In the genomic region with DNA sequence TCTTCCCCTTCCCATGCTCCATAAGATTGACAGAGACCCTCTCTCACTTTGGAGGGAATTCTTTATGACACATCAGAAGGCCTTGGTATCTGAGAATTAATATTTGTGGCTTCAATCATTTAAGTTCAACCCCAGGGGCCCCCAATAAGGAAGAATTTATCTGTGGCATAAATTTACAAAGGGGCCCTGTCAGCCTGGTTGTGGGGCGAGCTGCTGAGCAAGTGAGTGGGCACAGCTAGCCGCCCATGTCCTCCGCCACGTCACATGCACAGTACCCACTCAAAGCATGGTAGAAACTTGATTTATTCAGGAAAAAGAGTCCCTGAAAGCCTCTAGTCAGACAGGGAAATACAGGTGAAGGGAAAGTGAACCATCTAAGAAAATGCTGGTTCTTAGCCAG, we compare ENCODE assay signal across 29 cellular contexts. TPM values are rescaled to one million over a fixed set of nuclear protein-coding genes. Genes with fewer than 3 reads are reported as not detected.
"Had no signal": no experiment of that assay in that cellular context is flagged by ENCODE, and none has a peak within 500 bp of the region (broad histone marks: within the 10 kb centered on the region; RNA-seq: fewer than 3 reads in every experiment).

No MANE protein-coding gene starts in this region.

- H3K36me3 ChIP-seq: gastrocnemius medialis, uterus had no signal

- H3K4me1 Mint-ChIP-seq: stimulated activated naive B cell treated with anti-CD40 and anti-IgM and Interleukin-4, amounts not matched to agents 10 μg/mL and 1 μg/mL and 100 μg/mL, for 72 hours had no signal

- FAIRE-seq: islet of Langerhans, pancreas had no signal

- H3K9me3 ChIP-seq: gastrocnemius medialis, heart right ventricle, left ventricle myocardium inferior, lower lobe of right lung, pancreas, thoracic aorta, tibial nerve, upper lobe of right lung, uterus had no signal

- H3K4me3 Mint-ChIP-seq: effector memory CD8-positive, alpha-beta T cell; naive thymus-derived CD8-positive, alpha-beta T cell; stimulated activated naive B cell treated with anti-CD40 and anti-IgM and Interleukin-4, amounts not matched to agents 10 μg/mL and 1 μg/mL and 100 μg/mL, for 72 hours; stimulated activated naive CD8-positive, alpha-beta T cell treated with anti-CD3 and anti-CD28 coated beads, Interleukin-15, Interleukin-2, amounts not matched to agents 100 ng/mL and 50 ng/mL, for 24 hours had no signal

- DNase-seq: cortex of kidney; effector memory CD8-positive, alpha-beta T cell; foreskin fibroblast; gastrocnemius medialis; heart right ventricle; hippocampal formation; left colon; left ventricle myocardium inferior; lower lobe of right lung; naive thymus-derived CD8-positive, alpha-beta T cell; occipital lobe; stimulated activated CD4-positive, alpha-beta T cell treated with anti-CD3 and anti-CD28 coated beads, Interleukin-15, amount 100 ng/mL, for 24 hours; stimulated activated CD4-positive, alpha-beta T cell treated with anti-CD3 and anti-CD28 coated beads, Interleukin-2, amount 100 ng/mL, for 48 hours; stimulated activated naive B cell treated with anti-CD40 and anti-IgM and Interleukin-4, amounts not matched to agents 10 μg/mL and 1 μg/mL and 100 μg/mL, for 72 hours; upper lobe of right lung; uterus had no signal

- ATAC-seq: effector memory CD8-positive, alpha-beta T cell; esophagus mucosa; gastrocnemius medialis; heart right ventricle; left colon; lower lobe of right lung; naive thymus-derived CD8-positive, alpha-beta T cell; pancreas; stimulated activated naive B cell treated with anti-CD40 and anti-IgM and Interleukin-4, amounts not matched to agents 10 μg/mL and 1 μg/mL and 100 μg/mL, for 72 hours; upper lobe of right lung had no signal

- H3K9me3 Mint-ChIP-seq: effector memory CD8-positive, alpha-beta T cell; naive thymus-derived CD8-positive, alpha-beta T cell; stimulated activated naive B cell treated with anti-CD40 and anti-IgM and Interleukin-4, amounts not matched to agents 10 μg/mL and 1 μg/mL and 100 μg/mL, for 72 hours; stimulated activated naive CD8-positive, alpha-beta T cell treated with anti-CD3 and anti-CD28 coated beads, Interleukin-15, Interleukin-2, amounts not matched to agents 100 ng/mL and 50 ng/mL, for 24 hours had no signal

- H3K27me3 ChIP-seq: gastrocnemius medialis, heart right ventricle, pancreas, tibial nerve, upper lobe of right lung, uterus had no signal

- H3K4me3 ChIP-seq: gastrocnemius medialis, heart right ventricle, left ventricle myocardium inferior, lower lobe of right lung, pancreas, skin epidermis, thoracic aorta, tibial nerve, upper lobe of right lung, uterus had no signal

- H3K36me3 Mint-ChIP-seq: naive thymus-derived CD8-positive, alpha-beta T cell; stimulated activated naive B cell treated with anti-CD40 and anti-IgM and Interleukin-4, amounts not matched to agents 10 μg/mL and 1 μg/mL and 100 μg/mL, for 72 hours had no signal

- H3K27me3 Mint-ChIP-seq: effector memory CD8-positive, alpha-beta T cell; naive thymus-derived CD8-positive, alpha-beta T cell; stimulated activated naive B cell treated with anti-CD40 and anti-IgM and Interleukin-4, amounts not matched to agents 10 μg/mL and 1 μg/mL and 100 μg/mL, for 72 hours; stimulated activated naive CD8-positive, alpha-beta T cell treated with anti-CD3 and anti-CD28 coated beads, Interleukin-15, Interleukin-2, amounts not matched to agents 100 ng/mL and 50 ng/mL, for 24 hours had no signal

- H3K27ac ChIP-seq: epithelial cell of prostate, gastrocnemius medialis, heart right ventricle, left ventricle myocardium inferior, lower lobe of right lung, pancreas, skin epidermis, thoracic aorta, upper lobe of right lung, uterus had no signal

- H3K4me1 ChIP-seq: gastrocnemius medialis, lower lobe of right lung, pancreas, upper lobe of right lung, uterus had no signal

- H3K27ac Mint-ChIP-seq: effector memory CD8-positive, alpha-beta T cell; stimulated activated naive B cell treated with anti-CD40 and anti-IgM and Interleukin-4, amounts not matched to agents 10 μg/mL and 1 μg/mL and 100 μg/mL, for 72 hours; stimulated activated naive CD8-positive, alpha-beta T cell treated with anti-CD3 and anti-CD28 coated beads, Interleukin-15, Interleukin-2, amounts not matched to agents 100 ng/mL and 50 ng/mL, for 24 hours had no signal

RNA-seq across cellular contexts. Expression of gene PLXNB1, which starts 13.3 kb away (rescaled TPM):
- polyA plus RNA-seq: naive thymus-derived CD8-positive, alpha-beta T cell had no signal

RNA-seq across cellular contexts. Expression of gene FBXW12, which starts 44.5 kb away (rescaled TPM):
- total RNA-seq: dermis microvascular lymphatic vessel endothelial cell; esophagus mucosa; gastrocnemius medialis; left colon; left ventricle myocardium inferior; lower lobe of right lung; mesenteric fat pad; myocyte; naive thymus-derived CD8-positive, alpha-beta T cell; posterior vena cava; thoracic aorta; tibial nerve; upper lobe of right lung had no signal
- polyA plus RNA-seq: naive thymus-derived CD8-positive, alpha-beta T cell; neural cell had no signal
